In genomic region chr10:121092341-121093099, GRCh38 we compare ENCODE assay signal across 18 cellular contexts.
DNase-seq lines count a peak whose midpoint lies in the region; ATAC-seq and TF ChIP-seq lines count a peak whose summit lies in the region.
"Had no signal": no experiment of that assay in that cellular context is flagged by ENCODE, and none has a peak within 500 bp of the region (broad histone marks: within the 10 kb centered on the region; RNA-seq: fewer than 3 reads in every experiment).

No MANE protein-coding gene starts in this region.

- peak; percentile 13 for TF ChIP-seq CTCF in chondrocyte (IDR thresholded peaks at IDR 0.05)
- TF ChIP-seq CTCF in lower lobe of right lung (IDR thresholded peaks at IDR 0.05): no peak
- TF ChIP-seq CTCF in upper lobe of right lung (IDR thresholded peaks at IDR 0.05): no peak

- peak; percentile 41 for DNase-seq in NCI-H446 treated with DMSO at 0.1 percent for 48 hours (lab: John Stamatoyannopoulos, UW)
- DNase-seq in chondrocyte (ENCODE audit: low spot score): no peak
- DNase-seq in lower lobe of right lung: no peak
- no peak for DNase-seq in upper lobe of right lung
- DNase-seq in T-helper 2 cell: no peak
- DNase-seq: dermis blood vessel endothelial cell; EL; NCI-H1417 treated with DMSO at 0.1 percent for 48 hours; NCI-H2227 treated with DMSO at 0.1 percent for 48 hours; stimulated activated CD4-positive, alpha-beta T cell treated with anti-CD3 and anti-CD28 coated beads, Interleukin-4, amount 100 ng/mL, for 24 hours had no signal

- peak overlapping the region; percentile 79 for H3K27ac Mint-ChIP-seq in chondrocyte (ENCODE audit: unreplicated experiment)

- intact Hi-C loops in lower lobe of right lung (cut with DNase I) (no loop called here), upper lobe of right lung (cut with DNase I) (no loop called here)

- no peak overlapping the region for H3K4me3 Mint-ChIP-seq in chondrocyte (ENCODE audit: unreplicated experiment)
- H3K4me3 Mint-ChIP-seq: neural crest cell had no signal

- H3K4me3 ChIP-seq in lower lobe of right lung: no peak overlapping the region
- no peak overlapping the region for H3K4me3 ChIP-seq in upper lobe of right lung
- H3K4me3 ChIP-seq: HAP-1, K562, right atrium auricular region, vagina had no signal

- H3K36me3 ChIP-seq in lower lobe of right lung (no peaks in the 10 kb centered on the region), upper lobe of right lung (no peaks in the 10 kb centered on the region)
- H3K36me3 ChIP-seq: HAP-1, right atrium auricular region, vagina had no signal

- ATAC-seq in lower lobe of right lung: peak; percentile 32 to 73
- ATAC-seq in upper lobe of right lung: no peak
- ATAC-seq in HG02763 (IDR thresholded peaks at IDR 0.05; ENCODE audit: unreplicated experiment): no peak
- no peak for ATAC-seq in GM21526 (IDR thresholded peaks at IDR 0.05; ENCODE audit: low FRiP score, unreplicated experiment)
- ATAC-seq: K562 had no signal

- no peaks in the 10 kb centered on the region for H3K36me3 Mint-ChIP-seq in chondrocyte (ENCODE audit: low read depth)

- H3K9me3 ChIP-seq in lower lobe of right lung (no peaks in the 10 kb centered on the region), upper lobe of right lung (no peaks in the 10 kb centered on the region)
- H3K9me3 ChIP-seq: HAP-1, vagina had no signal

- H3K27ac ChIP-seq in lower lobe of right lung: peak overlapping the region; percentile 13
- peak overlapping the region; percentile 27 for H3K27ac ChIP-seq in upper lobe of right lung
- H3K27ac ChIP-seq: C4-2B, right atrium auricular region, vagina had no signal

- H3K27me3 Mint-ChIP-seq in chondrocyte (ENCODE audit: low read depth): no peaks in the 10 kb centered on the region

- H3K4me1 ChIP-seq in lower lobe of right lung: peaks cover 6% of the 10 kb centered on the region
- no peaks in the 10 kb centered on the region for H3K4me1 ChIP-seq in upper lobe of right lung
- H3K4me1 ChIP-seq: HAP-1, right atrium auricular region, vagina had no signal

- peaks cover 2% of the 10 kb centered on the region for H3K9me3 Mint-ChIP-seq in chondrocyte (ENCODE audit: low read depth)

- peaks cover 29% of the 10 kb centered on the region for H3K4me1 Mint-ChIP-seq in chondrocyte (ENCODE audit: low read depth)

- H3K27me3 ChIP-seq in lower lobe of right lung (ENCODE audit: low read depth) (no peaks in the 10 kb centered on the region), upper lobe of right lung (no peaks in the 10 kb centered on the region)
- H3K27me3 ChIP-seq: right atrium auricular region, vagina had no signal

Comparison
In these comparisons a context has a peak if more than half of its experiments do, and no peak if none do; other contexts are left out.
1. ATAC-seq: peak in lower lobe of right lung (2 of 2); none in upper lobe of right lung (single experiment), HG02763 (single experiment) and GM21526 (single experiment).